8 cellular contexts compared by ENCODE assay signal in genomic region chr4:185640809-185641675, GRCh38.
DNase-seq lines count a peak whose midpoint lies in the region; FAIRE-seq and TF ChIP-seq lines count a peak whose summit lies in the region.

No MANE protein-coding gene starts in this region.

- TF ChIP-seq POLR2A in H54 (IDR thresholded peaks at IDR 0.05; ENCODE audit: low read depth, low read length): no peak

- H3K4me3 ChIP-seq in KMS-11 (IDR thresholded peaks at IDR 0.05; ENCODE audit: insufficient read depth, low read depth, low read length): no peak overlapping the region

- H3K4me1 ChIP-seq in KMS-11 (ENCODE audit: low read depth, poor library complexity, severe bottlenecking): no peaks in the 10 kb centered on the region

- no peaks in the 10 kb centered on the region for H3K4me1 Mint-ChIP-seq in activated T-helper 1 cell treated with anti-CD3 and anti-CD28 coated beads, Interleukin-12 subunit alpha, Interleukin-12 subunit beta, Interleukin-2, Interleukin-4 antibody, amounts not matched to agents 30 ng/mL and 10 ng/mL and 1 ng/mL, durations not matched to agents 14 hours and 24 hours and 36 hours (ENCODE audit: low read depth)

- no peaks in the 10 kb centered on the region for H3K36me3 Mint-ChIP-seq in activated T-helper 1 cell treated with anti-CD3 and anti-CD28 coated beads, Interleukin-12 subunit alpha, Interleukin-12 subunit beta, Interleukin-2, Interleukin-4 antibody, amounts not matched to agents 30 ng/mL and 10 ng/mL and 1 ng/mL, durations not matched to agents 14 hours and 24 hours and 36 hours (ENCODE audit: low read depth)

- H3K27ac Mint-ChIP-seq in activated T-helper 1 cell treated with anti-CD3 and anti-CD28 coated beads, Interleukin-12 subunit alpha, Interleukin-12 subunit beta, Interleukin-2, Interleukin-4 antibody, amounts not matched to agents 30 ng/mL and 10 ng/mL and 1 ng/mL, durations not matched to agents 14 hours and 24 hours and 36 hours: no peak overlapping the region

- no peak overlapping the region for H3K9ac ChIP-seq in KMS-11

- H3K27ac ChIP-seq in KMS-11: no peak overlapping the region

- no peaks in the 10 kb centered on the region for H3K36me3 ChIP-seq in KMS-11 (ENCODE audit: insufficient read depth)

- H3K4me2 ChIP-seq in KMS-11: no peak overlapping the region

- no peaks in the 10 kb centered on the region for H3K27me3 ChIP-seq in KMS-11 (ENCODE audit: insufficient read depth, low read depth)

- H3K79me2 ChIP-seq in KMS-11 (ENCODE audit: insufficient read depth, low read depth): no peaks in the 10 kb centered on the region

- no peak overlapping the region for H3K4me3 Mint-ChIP-seq in activated T-helper 1 cell treated with anti-CD3 and anti-CD28 coated beads, Interleukin-12 subunit alpha, Interleukin-12 subunit beta, Interleukin-2, Interleukin-4 antibody, amounts not matched to agents 30 ng/mL and 10 ng/mL and 1 ng/mL, durations not matched to agents 14 hours and 24 hours and 36 hours

- peaks cover 38% of the 10 kb centered on the region for H3K27me3 Mint-ChIP-seq in activated T-helper 1 cell treated with anti-CD3 and anti-CD28 coated beads, Interleukin-12 subunit alpha, Interleukin-12 subunit beta, Interleukin-2, Interleukin-4 antibody, amounts not matched to agents 30 ng/mL and 10 ng/mL and 1 ng/mL, durations not matched to agents 14 hours and 24 hours and 36 hours (ENCODE audit: insufficient read depth)

- intact Hi-C loops in activated T-helper 1 cell treated with anti-CD3 and anti-CD28 coated beads, Interleukin-12 subunit alpha, Interleukin-12 subunit beta, Interleukin-2, Interleukin-4 antibody, amounts not matched to agents 30 ng/mL and 10 ng/mL and 1 ng/mL, durations not matched to agents 14 hours and 24 hours and 36 hours (cut with micrococcal nuclease): loop anchor here (1.0 kb wide), 1 partner anchor 496 kb away; no protein-coding TSS in a partner anchor

- peak; percentile 66 for TF ChIP-seq CTCF in KMS-11 (conservative IDR thresholded peaks at IDR 0.05; ENCODE audit: low read depth, low read length)

- H3K9me3 Mint-ChIP-seq in activated T-helper 1 cell treated with anti-CD3 and anti-CD28 coated beads, Interleukin-12 subunit alpha, Interleukin-12 subunit beta, Interleukin-2, Interleukin-4 antibody, amounts not matched to agents 30 ng/mL and 10 ng/mL and 1 ng/mL, durations not matched to agents 14 hours and 24 hours and 36 hours: no peaks in the 10 kb centered on the region

- no peak overlapping the region for H2AFZ ChIP-seq in KMS-11 (ENCODE audit: low read depth)

- DNase-seq in RPMI8226 (peak; percentile 54), fibroblast of peridontal ligament (ENCODE audit: extremely low read depth) (peak; percentile 92), pulmonary artery endothelial cell (ENCODE audit: low read depth, low spot score) (peak; percentile 56), H54 (ENCODE audit: insufficient read length, low spot score) (no peak)
- DNase-seq in activated CD8-positive, alpha-beta memory T cell treated with anti-CD3 and anti-CD28 coated beads for 24 hours: no peak
- DNase-seq in activated T-helper 1 cell treated with anti-CD3 and anti-CD28 coated beads, Interleukin-12 subunit alpha, Interleukin-12 subunit beta, Interleukin-2, Interleukin-4 antibody, amounts not matched to agents 30 ng/mL and 10 ng/mL and 1 ng/mL, durations not matched to agents 14 hours and 24 hours and 36 hours (ENCODE audit: low spot score): no peak

- FAIRE-seq in G401.6 (lab: Jason Lieb, UNC) (peak; percentile 98), H54 (lab: Jason Lieb, UNC) (no peak)

- H4K20me1 ChIP-seq in KMS-11 (ENCODE audit: insufficient read depth): no peaks in the 10 kb centered on the region

Comparison
In these comparisons a context has a peak if more than half of its experiments do, and no peak if none do; other contexts are left out.
1. DNase-seq: peak in RPMI8226 (single experiment), fibroblast of peridontal ligament (single experiment) and pulmonary artery endothelial cell (single experiment); none in H54 (single experiment), activated CD8-positive, alpha-beta memory T cell treated with anti-CD3 and anti-CD28 coated beads for 24 hours (single experiment) and activated T-helper 1 cell treated with anti-CD3 and anti-CD28 coated beads, Interleukin-12 subunit alpha, Interleukin-12 subunit beta, Interleukin-2, Interleukin-4 antibody, amounts not matched to agents 30 ng/mL and 10 ng/mL and 1 ng/mL, durations not matched to agents 14 hours and 24 hours and 36 hours (single experiment).